ENCODE assay signal across 8 cellular contexts in genomic region chr12:71755146-71755892, GRCh38. TPM values are rescaled to one million over a fixed set of nuclear protein-coding genes. Genes with fewer than 3 reads are reported as not detected.
DNase-seq lines count a peak whose midpoint lies in the region; ATAC-seq and TF ChIP-seq lines count a peak whose summit lies in the region.

No MANE protein-coding gene starts in this region.

- peaks cover 14% of the 10 kb centered on the region for H3K9me3 ChIP-seq in AG04450 (ENCODE audit: control insufficient read depth, insufficient read depth, low read length)
- peaks cover 0 to 24% (median 15%) of the 10 kb centered on the region in 11 donors for H3K9me3 ChIP-seq in heart right ventricle
- peaks cover 0 to 25% (median 16%) of the 10 kb centered on the region in 4 donors for H3K9me3 ChIP-seq in upper lobe of left lung

- peak overlapping the region; percentile 85 for H3K27ac ChIP-seq in AG04450 (ENCODE audit: low read depth, low read length)
- H3K27ac ChIP-seq in heart right ventricle: peak overlapping the region; percentile 93 to 99 (median 96)
- peak overlapping the region; percentile 96 to 99 (median 97) for H3K27ac ChIP-seq in upper lobe of left lung

- peaks cover 12% of the 10 kb centered on the region for H3K9me3 Mint-ChIP-seq in activated naive CD4-positive, alpha-beta T cell treated with anti-CD3 and anti-CD28 coated beads, Interleukin-2, amount 50 U/mL, for 24 hours

- H3K4me3 ChIP-seq in AG04450 (ENCODE audit: low read depth, low read length) (peak overlapping the region; percentile 89), heart right ventricle (peak overlapping the region; percentile 75 to 97 (median 88)), upper lobe of left lung (peak overlapping the region; percentile 72 to 89 (median 76))

- H3K36me3 ChIP-seq in heart right ventricle: peaks cover 0 to 35% (median 18%) of the 10 kb centered on the region in 9 donors
- H3K36me3 ChIP-seq in upper lobe of left lung: peaks cover 0 to 20% (median 3%) of the 10 kb centered on the region in 4 donors

- TF ChIP-seq POLR2A in upper lobe of left lung (IDR thresholded peaks at IDR 0.05): peak in 1 of 4 donors; percentile 21

- H3K27ac Mint-ChIP-seq in activated naive CD4-positive, alpha-beta T cell treated with anti-CD3 and anti-CD28 coated beads, Interleukin-2, amount 50 U/mL, for 24 hours: peak overlapping the region; percentile 96

- TF ChIP-seq CTCF in AG04450 (IDR thresholded peaks at IDR 0.05; ENCODE audit: low read depth, low read length): no peak
- no peak for TF ChIP-seq CTCF in heart right ventricle (IDR thresholded peaks at IDR 0.05)
- TF ChIP-seq CTCF in upper lobe of left lung (IDR thresholded peaks at IDR 0.05): no peak

- peaks cover 30% of the 10 kb centered on the region for H3K36me3 Mint-ChIP-seq in activated naive CD4-positive, alpha-beta T cell treated with anti-CD3 and anti-CD28 coated beads, Interleukin-2, amount 50 U/mL, for 24 hours

- peak overlapping the region; percentile 95 for H3K4me3 Mint-ChIP-seq in activated naive CD4-positive, alpha-beta T cell treated with anti-CD3 and anti-CD28 coated beads, Interleukin-2, amount 50 U/mL, for 24 hours

- intact Hi-C loops in heart right ventricle (cut with DNase I) (loop anchor here in 4 of 10 donors (2.0 to 10.0 kb wide), 2 partner anchors 69 to 91 kb away; partner anchors contain the start of genes THAP2 (in 3 of the 4), ZFC3H1 (in 3 of the 4) and TMEM19 (in 1 of the 4)), posterior cingulate gyrus (cut with DNase I) (loop anchor here (2.0 kb wide), 1 partner anchor 69 kb away; the partner anchor contains the start of gene TMEM19)

- H3K4me1 ChIP-seq in heart right ventricle (peaks cover 0 to 45% (median 32%) of the 10 kb centered on the region in 9 donors), upper lobe of left lung (peaks cover 16 to 33% (median 18%) of the 10 kb centered on the region in 4 donors)

- no peak for TF ChIP-seq EP300 in upper lobe of left lung (IDR thresholded peaks at IDR 0.05)

- ATAC-seq in GM18858 (IDR thresholded peaks at IDR 0.05; ENCODE audit: unreplicated experiment): peak; percentile 34
- ATAC-seq in HG03064 (IDR thresholded peaks at IDR 0.05; ENCODE audit: low read depth, unreplicated experiment): peak; percentile 50
- ATAC-seq in heart right ventricle: peak in 7 of 8 donors; percentile 14 to 46 (median 32)
- ATAC-seq in upper lobe of left lung (ENCODE audit: low FRiP score in 2 of 2): peak; percentile 47 to 64

- CTCF ChIA-PET in AG04450 (lab: Charles Lee): interaction anchor here (0.6 to 5.8 kb wide), 5 partner anchors 9 to 92 kb away, joined by 4 to 33 read pairs (median 8); partner anchors contain the start of gene TMEM19

- WGBS in heart right ventricle, 2 donors: 1% methylated on average over 39 to 45 of the region's 45 CpGs
- 2 to 3% methylated on average over 13 to 21 of the region's 45 CpGs for WGBS in upper lobe of left lung, 2 donors

- peaks cover 12% of the 10 kb centered on the region for H3K27me3 ChIP-seq in AG04450 (ENCODE audit: control insufficient read depth, insufficient read depth, low read length)
- peaks cover 0 to 11% (median 0%) of the 10 kb centered on the region in 7 donors for H3K27me3 ChIP-seq in heart right ventricle
- H3K27me3 ChIP-seq in upper lobe of left lung: no peaks in the 10 kb centered on the region

- peaks cover 49% of the 10 kb centered on the region for H3K4me1 Mint-ChIP-seq in activated naive CD4-positive, alpha-beta T cell treated with anti-CD3 and anti-CD28 coated beads, Interleukin-2, amount 50 U/mL, for 24 hours

- DNase-seq in AG04450 (ENCODE audit: low read depth, low spot score) (no peak), RKO (ENCODE audit: low spot score) (peak; percentile 85), heart right ventricle (peak in 1 of 2 donors; percentile 30), posterior cingulate gyrus (peak in 7 of 10 donors; percentile 15 to 87 (median 24)), upper lobe of left lung (peak in 1 of 2 donors; percentile 55)

- H3K27me3 Mint-ChIP-seq in activated naive CD4-positive, alpha-beta T cell treated with anti-CD3 and anti-CD28 coated beads, Interleukin-2, amount 50 U/mL, for 24 hours: peaks cover 3% of the 10 kb centered on the region

- POLR2A ChIA-PET in AG04450 (lab: Yijun Ruan, JAX): interaction anchor here (1.7 kb wide), 1 partner anchor 92 kb away, joined by 11 read pairs; the partner anchor contains the start of genes THAP2 and ZFC3H1

RNA-seq across cellular contexts. Expression of gene RAB21, which starts 0.7 kb away (rescaled TPM):
- polyA plus RNA-seq in AG04450 (2011; rRNA removed) (15.6 and 18.6 TPM in 2 replicates), heart right ventricle (10 to 100 TPM; 10.2 to 37.6 TPM)
- 10.6 and 20.2 TPM in 2 replicates for polyA minus RNA-seq in AG04450 (2011; rRNA and poly(A)+ RNA removed)
- total RNA-seq in heart right ventricle (100 to 1,000 TPM; 137 to 271 (median 211) TPM), upper lobe of left lung (10 to 100 TPM in 5 of 6 donors, 1 to 10 TPM in 1; 9.4 to 78.7 (median 46.1) TPM)
